In the genomic region with DNA sequence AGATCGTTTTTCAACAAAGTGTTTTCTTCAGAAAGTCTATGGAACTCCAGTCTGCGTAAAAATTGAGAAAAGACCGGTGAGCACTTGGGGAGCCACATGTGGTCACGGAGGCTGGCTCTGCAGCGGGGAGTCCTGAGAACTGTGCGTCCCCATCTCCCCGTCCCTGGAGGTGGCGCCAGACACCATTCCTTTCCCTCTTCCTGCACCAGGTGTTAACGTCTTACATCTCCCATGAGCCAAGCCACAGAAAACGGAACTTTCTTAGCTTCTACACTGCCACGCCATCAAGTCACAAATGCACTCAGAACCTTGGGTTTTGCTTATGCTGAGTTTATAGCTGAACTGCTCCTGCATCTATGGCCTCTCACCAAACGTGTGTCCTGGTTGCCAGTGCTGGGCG, we compare ENCODE assay signal across 1 cellular context.
TF ChIP-seq lines count a peak whose summit lies in the region.

No MANE protein-coding gene starts in this region.

TF ChIP-seq in HepG2, 621 proteins besides CTCF, POLR2A, EP300 and RAD21 (continued from another document and continues in another):
- TF ChIP-seq THAP7 (CRISPR knock-in tag; IDR thresholded peaks at IDR 0.05) (no peak), WIZ (CRISPR knock-in tag; IDR thresholded peaks at IDR 0.05) (no peak), ZBTB21 (CRISPR knock-in tag; IDR thresholded peaks at IDR 0.05) (no peak), NAIF1 (CRISPR knock-in tag; IDR thresholded peaks at IDR 0.05; ENCODE audit: borderline replicate concordance) (no peak), ZNF326 (CRISPR knock-in tag; IDR thresholded peaks at IDR 0.05; ENCODE audit: borderline replicate concordance) (no peak), ZNF33B (CRISPR knock-in tag; IDR thresholded peaks at IDR 0.05) (no peak), SSRP1 (CRISPR knock-in tag; IDR thresholded peaks at IDR 0.05) (no peak), SP140L (CRISPR knock-in tag; IDR thresholded peaks at IDR 0.05; ENCODE audit: borderline replicate concordance) (no peak), HOXA5 (CRISPR knock-in tag; IDR thresholded peaks at IDR 0.05) (no peak), CREB1 (IDR thresholded peaks at IDR 0.05) (no peak), CREB1 (CRISPR knock-in tag; IDR thresholded peaks at IDR 0.05) (no peak), ZNF678 (CRISPR knock-in tag; IDR thresholded peaks at IDR 0.05) (no peak), HOXA3 (CRISPR knock-in tag; IDR thresholded peaks at IDR 0.05) (peak; percentile 10; the same call in 1 of the 2 replicates), ZNF773 (CRISPR knock-in tag; IDR thresholded peaks at IDR 0.05; ENCODE audit: borderline replicate concordance) (no peak), ARNT2 (CRISPR knock-in tag; IDR thresholded peaks at IDR 0.05; ENCODE audit: low read depth) (no peak), ZNF510 (CRISPR knock-in tag; IDR thresholded peaks at IDR 0.05; ENCODE audit: low read depth) (no peak), MEF2D (CRISPR knock-in tag; IDR thresholded peaks at IDR 0.05) (no peak), ZFP91 (CRISPR knock-in tag; IDR thresholded peaks at IDR 0.05; ENCODE audit: borderline replicate concordance) (peak; percentile 21; the same call in 1 of the 2 replicates), ZNF343 (CRISPR knock-in tag; IDR thresholded peaks at IDR 0.05) (peak; percentile 48; the same call in 1 of the 2 replicates), MXD3 (CRISPR knock-in tag; IDR thresholded peaks at IDR 0.05) (peak; percentile 32; the same call in 1 of the 2 replicates), ZSCAN20 (CRISPR knock-in tag; IDR thresholded peaks at IDR 0.05; ENCODE audit: borderline replicate concordance) (no peak), NFE2L1 (CRISPR knock-in tag; IDR thresholded peaks at IDR 0.05; ENCODE audit: borderline replicate concordance) (no peak), MEIS1 (CRISPR knock-in tag; IDR thresholded peaks at IDR 0.05; ENCODE audit: borderline replicate concordance) (no peak), HMG20B (CRISPR knock-in tag; conservative IDR thresholded peaks at IDR 0.05) (no peak), AGO1 (IDR thresholded peaks at IDR 0.05; ENCODE audit: low read depth, low read length, poor library complexity, severe bottlenecking) (no peak), RFX1 (IDR thresholded peaks at IDR 0.05) (no peak), ZNF460 (CRISPR knock-in tag; IDR thresholded peaks at IDR 0.05; ENCODE audit: borderline replicate concordance) (no peak), ZFP37 (CRISPR knock-in tag; IDR thresholded peaks at IDR 0.05; ENCODE audit: borderline replicate concordance) (no peak), MYPOP (CRISPR knock-in tag; IDR thresholded peaks at IDR 0.05) (no peak), SP5 (CRISPR knock-in tag; IDR thresholded peaks at IDR 0.05; ENCODE audit: borderline replicate concordance, low read depth) (no peak), ZNF772 (CRISPR knock-in tag; IDR thresholded peaks at IDR 0.05) (no peak), NFE2L2 (IDR thresholded peaks at IDR 0.05; ENCODE audit: low read length) (no peak), ZNF775 (CRISPR knock-in tag; IDR thresholded peaks at IDR 0.05; ENCODE audit: borderline replicate concordance) (no peak), ETV6 (CRISPR knock-in tag; conservative IDR thresholded peaks at IDR 0.05) (no peak), YY1 (IDR thresholded peaks at IDR 0.05; ENCODE audit: insufficient read depth, insufficient replicate concordance, low read depth, low read length) (no peak)
- TF ChIP-seq, protein P1, sequence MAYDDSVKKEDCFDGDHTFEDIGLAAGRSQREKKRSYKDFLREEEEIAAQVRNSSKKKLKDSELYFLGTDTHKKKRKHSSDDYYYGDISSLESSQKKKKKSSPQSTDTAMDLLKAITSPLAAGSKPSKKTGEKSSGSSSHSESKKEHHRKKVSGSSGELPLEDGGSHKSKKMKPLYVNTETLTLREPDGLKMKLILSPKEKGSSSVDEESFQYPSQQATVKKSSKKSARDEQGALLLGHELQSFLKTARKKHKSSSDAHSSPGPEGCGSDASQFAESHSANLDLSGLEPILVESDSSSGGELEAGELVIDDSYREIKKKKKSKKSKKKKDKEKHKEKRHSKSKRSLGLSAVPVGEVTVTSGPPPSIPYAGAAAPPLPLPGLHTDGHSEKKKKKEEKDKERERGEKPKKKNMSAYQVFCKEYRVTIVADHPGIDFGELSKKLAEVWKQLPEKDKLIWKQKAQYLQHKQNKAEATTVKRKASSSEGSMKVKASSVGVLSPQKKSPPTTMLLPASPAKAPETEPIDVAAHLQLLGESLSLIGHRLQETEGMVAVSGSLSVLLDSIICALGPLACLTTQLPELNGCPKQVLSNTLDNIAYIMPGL (CRISPR knock-in tag; IDR thresholded peaks at IDR 0.05; ENCODE audit: borderline replicate concordance in 1 of 2, low read depth in 1 of 2), result peak in 1 of 2 experiments; percentile 55; a peak in 2 of 4 replicates
- TF ChIP-seq, protein P2, sequence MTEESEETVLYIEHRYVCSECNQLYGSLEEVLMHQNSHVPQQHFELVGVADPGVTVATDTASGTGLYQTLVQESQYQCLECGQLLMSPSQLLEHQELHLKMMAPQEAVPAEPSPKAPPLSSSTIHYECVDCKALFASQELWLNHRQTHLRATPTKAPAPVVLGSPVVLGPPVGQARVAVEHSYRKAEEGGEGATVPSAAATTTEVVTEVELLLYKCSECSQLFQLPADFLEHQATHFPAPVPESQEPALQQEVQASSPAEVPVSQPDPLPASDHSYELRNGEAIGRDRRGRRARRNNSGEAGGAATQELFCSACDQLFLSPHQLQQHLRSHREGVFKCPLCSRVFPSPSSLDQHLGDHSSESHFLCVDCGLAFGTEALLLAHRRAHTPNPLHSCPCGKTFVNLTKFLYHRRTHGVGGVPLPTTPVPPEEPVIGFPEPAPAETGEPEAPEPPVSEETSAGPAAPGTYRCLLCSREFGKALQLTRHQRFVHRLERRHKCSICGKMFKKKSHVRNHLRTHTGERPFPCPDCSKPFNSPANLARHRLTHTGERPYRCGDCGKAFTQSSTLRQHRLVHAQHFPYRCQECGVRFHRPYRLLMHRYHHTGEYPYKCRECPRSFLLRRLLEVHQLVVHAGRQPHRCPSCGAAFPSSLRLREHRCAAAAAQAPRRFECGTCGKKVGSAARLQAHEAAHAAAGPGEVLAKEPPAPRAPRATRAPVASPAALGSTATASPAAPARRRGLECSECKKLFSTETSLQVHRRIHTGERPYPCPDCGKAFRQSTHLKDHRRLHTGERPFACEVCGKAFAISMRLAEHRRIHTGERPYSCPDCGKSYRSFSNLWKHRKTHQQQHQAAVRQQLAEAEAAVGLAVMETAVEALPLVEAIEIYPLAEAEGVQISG (CRISPR knock-in tag; IDR thresholded peaks at IDR 0.05), result peak; percentile 32; the same call in 1 of the 2 replicates
- TF ChIP-seq, protein P3, sequence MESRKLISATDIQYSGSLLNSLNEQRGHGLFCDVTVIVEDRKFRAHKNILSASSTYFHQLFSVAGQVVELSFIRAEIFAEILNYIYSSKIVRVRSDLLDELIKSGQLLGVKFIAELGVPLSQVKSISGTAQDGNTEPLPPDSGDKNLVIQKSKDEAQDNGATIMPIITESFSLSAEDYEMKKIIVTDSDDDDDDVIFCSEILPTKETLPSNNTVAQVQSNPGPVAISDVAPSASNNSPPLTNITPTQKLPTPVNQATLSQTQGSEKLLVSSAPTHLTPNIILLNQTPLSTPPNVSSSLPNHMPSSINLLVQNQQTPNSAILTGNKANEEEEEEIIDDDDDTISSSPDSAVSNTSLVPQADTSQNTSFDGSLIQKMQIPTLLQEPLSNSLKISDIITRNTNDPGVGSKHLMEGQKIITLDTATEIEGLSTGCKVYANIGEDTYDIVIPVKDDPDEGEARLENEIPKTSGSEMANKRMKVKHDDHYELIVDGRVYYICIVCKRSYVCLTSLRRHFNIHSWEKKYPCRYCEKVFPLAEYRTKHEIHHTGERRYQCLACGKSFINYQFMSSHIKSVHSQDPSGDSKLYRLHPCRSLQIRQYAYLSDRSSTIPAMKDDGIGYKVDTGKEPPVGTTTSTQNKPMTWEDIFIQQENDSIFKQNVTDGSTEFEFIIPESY (CRISPR knock-in tag; IDR thresholded peaks at IDR 0.05), result peak; percentile 96
- TF ChIP-seq, protein P4, sequence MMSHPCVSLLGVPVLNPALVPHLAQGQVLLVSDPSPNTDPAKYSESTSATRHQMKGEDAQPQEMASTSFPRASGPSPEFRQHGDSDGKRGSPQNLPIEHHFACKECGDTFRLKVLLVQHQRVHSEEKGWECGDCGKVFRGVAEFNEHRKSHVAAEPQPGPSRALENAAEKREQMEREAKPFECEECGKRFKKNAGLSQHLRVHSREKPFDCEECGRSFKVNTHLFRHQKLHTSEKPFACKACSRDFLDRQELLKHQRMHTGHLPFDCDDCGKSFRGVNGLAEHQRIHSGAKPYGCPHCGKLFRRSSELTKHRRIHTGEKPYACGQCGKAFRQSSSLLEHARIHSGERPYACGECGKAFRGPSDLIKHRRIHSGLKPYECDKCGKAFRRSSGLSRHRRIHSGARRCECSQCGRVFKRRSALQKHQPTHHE (CRISPR knock-in tag; IDR thresholded peaks at IDR 0.05; ENCODE audit: borderline replicate concordance), result 0 out of 2 replicates have a peak, but pooled peaks have one; percentile 42
- TF ChIP-seq, protein P5, sequence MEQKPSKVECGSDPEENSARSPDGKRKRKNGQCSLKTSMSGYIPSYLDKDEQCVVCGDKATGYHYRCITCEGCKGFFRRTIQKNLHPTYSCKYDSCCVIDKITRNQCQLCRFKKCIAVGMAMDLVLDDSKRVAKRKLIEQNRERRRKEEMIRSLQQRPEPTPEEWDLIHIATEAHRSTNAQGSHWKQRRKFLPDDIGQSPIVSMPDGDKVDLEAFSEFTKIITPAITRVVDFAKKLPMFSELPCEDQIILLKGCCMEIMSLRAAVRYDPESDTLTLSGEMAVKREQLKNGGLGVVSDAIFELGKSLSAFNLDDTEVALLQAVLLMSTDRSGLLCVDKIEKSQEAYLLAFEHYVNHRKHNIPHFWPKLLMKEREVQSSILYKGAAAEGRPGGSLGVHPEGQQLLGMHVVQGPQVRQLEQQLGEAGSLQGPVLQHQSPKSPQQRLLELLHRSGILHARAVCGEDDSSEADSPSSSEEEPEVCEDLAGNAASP (CRISPR knock-in tag; IDR thresholded peaks at IDR 0.05; ENCODE audit: borderline replicate concordance), result no peak
- TF ChIP-seq, protein P6, sequence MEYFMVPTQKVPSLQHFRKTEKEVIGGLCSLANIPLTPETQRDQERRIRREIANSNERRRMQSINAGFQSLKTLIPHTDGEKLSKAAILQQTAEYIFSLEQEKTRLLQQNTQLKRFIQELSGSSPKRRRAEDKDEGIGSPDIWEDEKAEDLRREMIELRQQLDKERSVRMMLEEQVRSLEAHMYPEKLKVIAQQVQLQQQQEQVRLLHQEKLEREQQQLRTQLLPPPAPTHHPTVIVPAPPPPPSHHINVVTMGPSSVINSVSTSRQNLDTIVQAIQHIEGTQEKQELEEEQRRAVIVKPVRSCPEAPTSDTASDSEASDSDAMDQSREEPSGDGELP (IDR thresholded peaks at IDR 0.05; ENCODE audit: borderline replicate concordance, low read depth), result peak; percentile 35; the same call in 1 of the 2 replicates
- TF ChIP-seq, protein P7, sequence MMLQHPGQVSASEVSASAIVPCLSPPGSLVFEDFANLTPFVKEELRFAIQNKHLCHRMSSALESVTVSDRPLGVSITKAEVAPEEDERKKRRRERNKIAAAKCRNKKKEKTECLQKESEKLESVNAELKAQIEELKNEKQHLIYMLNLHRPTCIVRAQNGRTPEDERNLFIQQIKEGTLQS (CRISPR knock-in tag; IDR thresholded peaks at IDR 0.05), result no peak
